Comparison of ENCODE assay signal across 8 cellular contexts in genomic region chr1:115112496-115113375, GRCh38. TPM values are rescaled to one million over a fixed set of nuclear protein-coding genes. Genes with fewer than 3 reads are reported as not detected.
DNase-seq lines count a peak whose midpoint lies in the region; ATAC-seq and TF ChIP-seq lines count a peak whose summit lies in the region.

No MANE protein-coding gene starts in this region.

- H3K36me3 Mint-ChIP-seq in CD4-positive, alpha-beta memory T cell, result peaks cover 0 to 2% of the 10 kb centered on the region in 2 donors
- no peaks in the 10 kb centered on the region for H3K36me3 Mint-ChIP-seq in naive B cell

- H3K4me3 Mint-ChIP-seq in CD4-positive, alpha-beta memory T cell, result no peak overlapping the region
- no peak overlapping the region for H3K4me3 Mint-ChIP-seq in naive B cell

- no peaks in the 10 kb centered on the region for H3K9me3 ChIP-seq in CD4-positive, alpha-beta memory T cell (ENCODE audit: control insufficient read depth in 1 of 2, low read length in 2 of 2)
- H3K9me3 ChIP-seq in thoracic aorta, result no peaks in the 10 kb centered on the region

- CTCF ChIA-PET in CD4-positive, alpha-beta memory T cell (lab: Charles Lee; ENCODE audit: partially characterized antibody), result interaction anchor here (0.6 to 7.2 kb wide), 20 partner anchors 8 to 482 kb away, joined by 3 to 176 read pairs (median 6); no protein-coding TSS in a partner anchor

- no peaks in the 10 kb centered on the region for H3K27me3 ChIP-seq in CD4-positive, alpha-beta memory T cell (ENCODE audit: insufficient read depth, low read length)
- no peaks in the 10 kb centered on the region for H3K27me3 ChIP-seq in thoracic aorta (replicated peaks; ENCODE audit: insufficient read depth)

- H3K27me3 Mint-ChIP-seq in CD4-positive, alpha-beta memory T cell, result no peaks in the 10 kb centered on the region
- peaks cover 0 to 7% (median 0%) of the 10 kb centered on the region in 3 donors for H3K27me3 Mint-ChIP-seq in naive B cell

- peak; percentile 96 for TF ChIP-seq CTCF in thoracic aorta (IDR thresholded peaks at IDR 0.05)

- ATAC-seq in HG03175 (IDR thresholded peaks at IDR 0.05; ENCODE audit: unreplicated experiment) (peak; percentile 46), naive B cell (ENCODE audit: low read depth in 2 of 2) (peak in 1 of 2 donors; percentile 39), thoracic aorta (ENCODE audit: insufficient number of reproducible peaks, low FRiP score, low read depth) (no peak), GM18861 (IDR thresholded peaks at IDR 0.05; ENCODE audit: unreplicated experiment) (no peak)

- POLR2A ChIA-PET in CD4-positive, alpha-beta memory T cell (lab: Charles Lee; ENCODE audit: partially characterized antibody), result interaction anchor here (1.0 to 3.9 kb wide), 3 partner anchors 13 to 130 kb away, joined by 3 to 13 read pairs (median 4); no protein-coding TSS in a partner anchor

- peak in 4 of 5 donors; percentile 39 to 60 (median 46) for DNase-seq in CD4-positive, alpha-beta memory T cell
- peak; percentile 40 to 54 for DNase-seq in activated CD4-positive, alpha-beta T cell treated with anti-CD3 and anti-CD28 coated beads for 4 hours
- DNase-seq in effector CD4-positive, alpha-beta T cell, result peak; percentile 53
- DNase-seq in naive B cell, result peak; percentile 37
- DNase-seq in thoracic aorta (ENCODE audit: low spot score), result no peak
- DNase-seq in epidermal melanocyte (ENCODE audit: insufficient read length, low spot score), result no peak

- H3K27ac ChIP-seq in CD4-positive, alpha-beta memory T cell (ENCODE audit: low read depth, low read length), result no peak overlapping the region
- H3K27ac ChIP-seq in thoracic aorta, result peak overlapping the region in 1 of 2 donors; percentile 54

- H3K4me3 ChIP-seq in CD4-positive, alpha-beta memory T cell (ENCODE audit: low read length in 2 of 2), result no peak overlapping the region
- H3K4me3 ChIP-seq in thoracic aorta, result no peak overlapping the region

- H3K4me1 ChIP-seq in CD4-positive, alpha-beta memory T cell (ENCODE audit: insufficient read depth, low read length), result peaks cover 18% of the 10 kb centered on the region
- peaks cover 3 to 22% of the 10 kb centered on the region in 2 donors for H3K4me1 ChIP-seq in thoracic aorta (ENCODE audit: control insufficient read depth in 1 of 2, low read depth in 2 of 2)

- peak overlapping the region in 6 of 7 donors; percentile 12 to 69 (median 46) for H3K27ac Mint-ChIP-seq in CD4-positive, alpha-beta memory T cell
- no peak overlapping the region for H3K27ac Mint-ChIP-seq in naive B cell

- intact Hi-C loops in CD4-positive, alpha-beta memory T cell (cut with micrococcal nuclease), result loop anchor here (1.0 to 10.0 kb wide), 2 partner anchors 133 to 768 kb away; no protein-coding TSS in a partner anchor

- H3K9me3 Mint-ChIP-seq in CD4-positive, alpha-beta memory T cell, result peaks cover 0 to 13% (median 9%) of the 10 kb centered on the region in 8 donors
- H3K9me3 Mint-ChIP-seq in naive B cell, result peaks cover 0 to 3% (median 0%) of the 10 kb centered on the region in 7 donors

- no peaks in the 10 kb centered on the region for H3K36me3 ChIP-seq in CD4-positive, alpha-beta memory T cell (ENCODE audit: insufficient read depth, low read length)
- H3K36me3 ChIP-seq in thoracic aorta, result no peaks in the 10 kb centered on the region

- peaks cover 9 to 25% (median 18%) of the 10 kb centered on the region in 4 donors for H3K4me1 Mint-ChIP-seq in CD4-positive, alpha-beta memory T cell
- no peaks in the 10 kb centered on the region for H3K4me1 Mint-ChIP-seq in naive B cell

RNA-seq across cellular contexts. Expression of gene TSPAN2, which starts 23.4 kb away (rescaled TPM):
- total RNA-seq in CD4-positive, alpha-beta memory T cell, result 1 to 10 TPM; 1.3 to 3.5 TPM
- polyA plus RNA-seq in CD4-positive, alpha-beta memory T cell, result 10 to 100 TPM; 20.8 to 21.8 TPM
- polyA plus RNA-seq in naive B cell (ENCODE audit: low read depth in 6 of 6), result under 1 TPM in 4 of 6 donors, not detected in 2; 0.15 to 0.38 (median 0.23) TPM
- 10 to 100 TPM; 26.2 to 34.3 TPM for total RNA-seq in thoracic aorta

Comparison
In these comparisons a context has a peak if more than half of its experiments do, and no peak if none do; other contexts are left out.
1. DNase-seq: peak in CD4-positive, alpha-beta memory T cell (4 of 5), activated CD4-positive, alpha-beta T cell treated with anti-CD3 and anti-CD28 coated beads for 4 hours (2 of 2), effector CD4-positive, alpha-beta T cell (single experiment) and naive B cell (single experiment); none in thoracic aorta (single experiment) and epidermal melanocyte (single experiment).
2. H3K27ac Mint-ChIP-seq: peak in CD4-positive, alpha-beta memory T cell (6 of 7); none in naive B cell (0 of 6).
3. RNA of gene TSPAN2, which starts 23.4 kb away (total RNA-seq): 26.2 to 34.3 TPM in thoracic aorta; 1.3 to 3.5 TPM in CD4-positive, alpha-beta memory T cell; every median in the first group is over 4 times any median in the second.